8 cellular contexts compared by ENCODE assay signal in genomic region chr22:18110194-18110943, GRCh38. TPM values are rescaled to one million over a fixed set of nuclear protein-coding genes. Genes with fewer than 3 reads are reported as not detected.
DNase-seq lines count a peak whose midpoint lies in the region; ATAC-seq and TF ChIP-seq lines count a peak whose summit lies in the region.

Gene TUBA8, plus strand, starts transcription at chr22:18110809. Its CDS starts 57 bp downstream, at chr22:18110866.

- TF ChIP-seq CTCF in fibroblast of pulmonary artery (IDR thresholded peaks at IDR 0.05; ENCODE audit: low read length, missing control alignments), result no peak
- no peak for TF ChIP-seq CTCF in natural killer cell (IDR thresholded peaks at IDR 0.05)
- TF ChIP-seq CTCF in upper lobe of left lung (IDR thresholded peaks at IDR 0.05), result no peak

- H3K9me3 ChIP-seq in upper lobe of left lung, result no peaks in the 10 kb centered on the region

- H3K27ac ChIP-seq in upper lobe of left lung, result no peak within 1 kb of the TSS

- peaks cover 12 to 36% (median 19%) of the 10 kb centered on the region in 4 donors for H3K4me1 ChIP-seq in upper lobe of left lung

- peak; percentile 14 for DNase-seq in activated gamma-delta T cell treated with anti-CD3 and anti-CD28 coated beads, Interleukin-2, amount 50 U/mL, for 16 hours (ENCODE audit: low read depth)
- DNase-seq in activated gamma-delta T cell treated with Interleukin-2 at 50 U/mL for 16 hours (no peak), NCI-H2081 (lab: John Stamatoyannopoulos, UW) (peak; percentile 81 to 84), activated T-cell treated with anti-CD3 and anti-CD28 coated beads for 4 hours (peak; percentile 41), fibroblast of pulmonary artery (ENCODE audit: low read depth) (peak; percentile 15), natural killer cell (no peak), upper lobe of left lung (peak in 1 of 2 donors; percentile 88)
- no peak for DNase-seq in effector CD4-positive, alpha-beta T cell

- 0 to 3% methylated on average over 16 to 39 of the region's 70 CpGs for WGBS in upper lobe of left lung, 2 donors

- H3K27me3 Mint-ChIP-seq in natural killer cell (ENCODE audit: low read depth in 2 of 2), result peaks cover 12 to 18% of the 10 kb centered on the region in 2 donors

- no peak for TF ChIP-seq POLR2A in upper lobe of left lung (IDR thresholded peaks at IDR 0.05)

- H3K4me3 ChIP-seq in fibroblast of pulmonary artery (replicated peaks; ENCODE audit: low read depth, low read length) (peak within 1 kb of the TSS; percentile 40), upper lobe of left lung (peak within 1 kb of the TSS; percentile 31 to 49 (median 42))

- peaks cover 9% of the 10 kb centered on the region for H3K36me3 Mint-ChIP-seq in natural killer cell

- no peaks in the 10 kb centered on the region for H3K9me3 Mint-ChIP-seq in natural killer cell

- peaks cover 0 to 16% (median 6%) of the 10 kb centered on the region in 4 donors for H3K27me3 ChIP-seq in upper lobe of left lung

- intact Hi-C loops in natural killer cell (cut with micrococcal nuclease), result no loop called here

- TF ChIP-seq EP300 in upper lobe of left lung (IDR thresholded peaks at IDR 0.05), result no peak

- peak within 1 kb of the TSS; percentile 75 for H3K4me3 Mint-ChIP-seq in natural killer cell

- peaks cover 28 to 33% of the 10 kb centered on the region in 2 donors for H3K4me1 Mint-ChIP-seq in natural killer cell

- H3K36me3 ChIP-seq in upper lobe of left lung, result no peaks in the 10 kb centered on the region

- ATAC-seq in natural killer cell (peak in 2 of 3 donors; percentile 72 to 75), upper lobe of left lung (ENCODE audit: low FRiP score in 2 of 2) (peak in 1 of 2 donors; percentile 70)

- no peak within 1 kb of the TSS for H3K27ac Mint-ChIP-seq in natural killer cell

RNA-seq across cellular contexts. Expression of gene TUBA8, which starts in this region (rescaled TPM):
- total RNA-seq in natural killer cell, result 1 to 10 TPM; 1.2 to 3.7 (median 2.3) TPM
- total RNA-seq in upper lobe of left lung, result 1 to 10 TPM in 1 of 6 donors, under 1 TPM in 4, not detected in 1; 0.61 to 1.2 (median 0.81) TPM

Comparison
In these comparisons a context has a peak if more than half of its experiments do, and no peak if none do; other contexts are left out.
1. DNase-seq: peak in activated gamma-delta T cell treated with anti-CD3 and anti-CD28 coated beads, Interleukin-2, amount 50 U/mL, for 16 hours (single experiment), NCI-H2081 (2 of 2), activated T-cell treated with anti-CD3 and anti-CD28 coated beads for 4 hours (single experiment) and fibroblast of pulmonary artery (single experiment); none in activated gamma-delta T cell treated with Interleukin-2 at 50 U/mL for 16 hours (single experiment), natural killer cell (single experiment) and effector CD4-positive, alpha-beta T cell (single experiment).